Comparison of ENCODE assay signal across 1 cellular context in genomic region chr3:70990723-70991122, GRCh38.
TF ChIP-seq lines count a peak whose summit lies in the region.

No MANE protein-coding gene starts in this region.

TF ChIP-seq in A549, 52 proteins besides CTCF, POLR2A, EP300 and RAD21 (continued from another document):
- TF ChIP-seq MAFK (IDR thresholded peaks at IDR 0.05; ENCODE audit: partially characterized antibody) (peak; percentile 75), ZNF302 (CRISPR knock-in tag; IDR thresholded peaks at IDR 0.05) (no peak), FOXS1 (CRISPR knock-in tag; IDR thresholded peaks at IDR 0.05) (no peak), HOXB5 (CRISPR knock-in tag; IDR thresholded peaks at IDR 0.05) (no peak), E2F6 (IDR thresholded peaks at IDR 0.05; ENCODE audit: borderline replicate concordance, low read depth) (no peak), ZC3H11A (IDR thresholded peaks at IDR 0.05) (no peak), ZFP36 (IDR thresholded peaks at IDR 0.05; ENCODE audit: borderline replicate concordance, partially characterized antibody) (no peak), HEYL (CRISPR knock-in tag; IDR thresholded peaks at IDR 0.05) (no peak), MYC (IDR thresholded peaks at IDR 0.05; ENCODE audit: borderline replicate concordance, low read length) (no peak), RCOR1 (IDR thresholded peaks at IDR 0.05; ENCODE audit: low read depth, low read length) (no peak), POLR2AphosphoS2 (conservative IDR thresholded peaks at IDR 0.05; ENCODE audit: low read length) (no peak), PBX3 (IDR thresholded peaks at IDR 0.05) (no peak), NFE2L2 (conservative IDR thresholded peaks at IDR 0.05; ENCODE audit: low read length) (peak; percentile 65)
